ENCODE assay signal across 8 cellular contexts in genomic region chr12:124910561-124911478, GRCh38. TPM values are rescaled to one million over a fixed set of nuclear protein-coding genes. Genes with fewer than 3 reads are reported as not detected.
DNase-seq lines count a peak whose midpoint lies in the region; ATAC-seq and TF ChIP-seq lines count a peak whose summit lies in the region.

No MANE protein-coding gene starts in this region.

- H3K4me1 Mint-ChIP-seq in HFFc6 (ENCODE audit: low read depth): peaks cover 55% of the 10 kb centered on the region

- ATAC-seq in HG02840 (IDR thresholded peaks at IDR 0.05; ENCODE audit: low FRiP score, unreplicated experiment): no peak
- ATAC-seq in left colon: no peak

- H3K27ac ChIP-seq in muscle layer of colon (ENCODE audit: low read depth, low read length): peak overlapping the region; percentile 24

- no peaks in the 10 kb centered on the region for H3K9me3 ChIP-seq in muscle layer of colon (ENCODE audit: low read length)

- H3K27me3 ChIP-seq in muscle layer of colon (ENCODE audit: control insufficient read depth in 1 of 2, insufficient read depth in 2 of 2, low read length in 2 of 2): no peaks in the 10 kb centered on the region

- intact Hi-C loops in head of caudate nucleus (cut with DNase I) (no loop called here), left colon (cut with DNase I, micrococcal nuclease) (no loop called here)

- peak; percentile 21 for DNase-seq in A172 (ENCODE audit: low spot score)
- peak; percentile 65 for DNase-seq in HFFc6
- DNase-seq in cardiac fibroblast (ENCODE audit: low read depth in 2 of 2): peak; percentile 50 to 70
- DNase-seq in head of caudate nucleus: no peak
- DNase-seq in NCI-H128 (lab: John Stamatoyannopoulos, UW; ENCODE audit: unreplicated experiment): no peak
- no peak for DNase-seq in left colon

- H3K4me1 ChIP-seq in muscle layer of colon (ENCODE audit: insufficient read depth, low read length): peaks cover 34% of the 10 kb centered on the region

- H3K4me3 Mint-ChIP-seq in HFFc6: peak overlapping the region; percentile 84

- H3K9ac ChIP-seq in muscle layer of colon (ENCODE audit: low read length): peak overlapping the region; percentile 11

- H3K36me3 Mint-ChIP-seq in HFFc6 (ENCODE audit: low read depth): peaks cover 40% of the 10 kb centered on the region

- H3K4me3 ChIP-seq in cardiac fibroblast (replicated peaks in 1 of 2; ENCODE audit: low read depth in 2 of 2, low read length in 2 of 2) (peak overlapping the region; percentile 19 to 55), muscle layer of colon (ENCODE audit: low read depth in 1 of 2, low read length in 2 of 2) (peak overlapping the region in 1 of 2 donors; percentile 24)

- peaks cover 57% of the 10 kb centered on the region for H3K27me3 Mint-ChIP-seq in HFFc6 (ENCODE audit: insufficient read depth)

- peak overlapping the region; percentile 83 for H3K27ac Mint-ChIP-seq in HFFc6

- H3K9me3 Mint-ChIP-seq in HFFc6: peaks cover 30% of the 10 kb centered on the region

- TF ChIP-seq CTCF in HFFc6 (IDR thresholded peaks at IDR 0.05) (no peak), cardiac fibroblast (IDR thresholded peaks at IDR 0.05; ENCODE audit: low read depth, low read length) (no peak)

- peaks cover 13% of the 10 kb centered on the region for H3K36me3 ChIP-seq in muscle layer of colon (ENCODE audit: insufficient read depth, low read length)

RNA-seq across cellular contexts. Expression of gene UBC, which starts 3.6 kb away (rescaled TPM):
- 1,288 and 1,521 TPM in 2 replicates for total RNA-seq in A172 (2014; rRNA removed; shearing (Covaris generic))
- 1,000 to 10,000 TPM; 1,112 to 1,171 (median 1,143) TPM for total RNA-seq in HFFc6 (2021; fragmentation: NEBNext Ultra II Directional; extraction: Animal tissue kit (Norgen Biotek cat#: 25700))
- 1,000 to 10,000 TPM; 1,187 to 1,359 TPM for total RNA-seq in left colon

RNA-seq across cellular contexts. Expression of gene SCARB1, which starts 47.2 kb away (rescaled TPM):
- total RNA-seq in A172 (2014; rRNA removed; shearing (Covaris generic)): 16.4 and 27.3 TPM in 2 replicates
- 10 to 100 TPM; 34.8 to 46.3 (median 36.8) TPM for total RNA-seq in HFFc6 (2021; fragmentation: NEBNext Ultra II Directional; extraction: Animal tissue kit (Norgen Biotek cat#: 25700))
- 10 to 100 TPM; 39.1 to 66.1 TPM for total RNA-seq in left colon

Comparison
In these comparisons a context has a peak if more than half of its experiments do, and no peak if none do; other contexts are left out.
1. DNase-seq: peak in A172 (single experiment), HFFc6 (single experiment) and cardiac fibroblast (2 of 2); none in head of caudate nucleus (0 of 42), NCI-H128 (single experiment) and left colon (0 of 2).